21 cellular contexts compared by ENCODE assay signal in the genomic region with DNA sequence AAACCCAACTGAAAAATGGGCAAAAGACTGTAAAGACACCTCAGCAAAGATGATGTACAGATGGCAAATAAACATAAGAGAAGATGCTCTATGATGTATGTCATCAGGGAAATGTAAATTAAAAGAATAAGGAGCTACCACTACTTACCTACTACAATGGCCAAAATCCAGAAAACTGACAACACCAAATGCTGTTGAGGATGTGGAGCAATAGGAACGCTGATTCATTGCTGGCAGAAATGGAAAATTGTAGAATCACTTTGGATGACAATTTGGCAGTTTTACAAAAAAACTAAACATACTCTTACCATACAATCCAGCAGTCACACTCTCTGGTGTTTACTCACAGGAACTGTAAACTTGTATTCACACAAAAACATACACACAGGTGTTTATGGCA.
"Had no signal": no experiment of that assay in that cellular context is flagged by ENCODE, and none has a peak within 500 bp of the region (broad histone marks: within the 10 kb centered on the region; RNA-seq: fewer than 3 reads in every experiment).

No MANE protein-coding gene starts in this region.

- H3K36me3 ChIP-seq: MG63, SJSA1 had no signal

- H3K27ac ChIP-seq: SJSA1, SK-N-MC had no signal

- H3K9me3 ChIP-seq: SJSA1 had no signal

- DNase-seq: KBM-7, MG63, NCI-H1092, NCI-H1436, NCI-H187, NCI-H2029, NCI-H2081 treated with DMSO at 0.1 percent for 48 hours, NCI-H2171, NCI-H226, NCI-H446, NCI-H510A, NCI-H524 treated with DMSO at 0.1 percent for 48 hours, NCI-H69, NCI-H774, Right ventricle myocardium superior, RPMI8226, SIG-M5 had no signal

- FAIRE-seq: HTR-8/SVneo, RCC 7860 had no signal

- H3K27me3 ChIP-seq: MG63, SJSA1 had no signal

- H3K4me1 ChIP-seq: SJSA1 had no signal

- H3K4me3 ChIP-seq: MG63, SJSA1, SK-N-MC had no signal
